28 cellular contexts compared by ENCODE assay signal in the genomic region with DNA sequence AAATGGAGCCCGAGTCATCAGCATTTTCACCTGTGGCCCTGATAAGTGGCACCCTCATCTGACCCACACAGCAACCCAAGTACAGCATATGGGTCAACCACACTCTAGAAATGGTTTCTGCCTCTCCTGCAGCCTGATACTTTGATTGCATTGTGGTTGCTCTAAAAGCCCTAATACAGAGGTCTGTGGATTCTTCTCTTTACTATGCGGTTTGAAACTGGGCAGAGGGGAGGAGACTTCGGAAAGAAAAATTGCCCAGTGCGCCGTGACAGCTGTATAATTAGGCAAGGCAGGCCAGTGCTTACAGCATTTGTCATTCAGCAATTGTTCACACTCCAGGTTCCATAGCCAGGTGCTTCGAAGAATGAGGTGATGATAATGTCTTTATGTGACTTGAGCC.
A peak's percentile ranks its signal among the peaks of the same experiment; 100 is the strongest.
DNase-seq lines count a peak whose midpoint lies in the region; ATAC-seq and TF ChIP-seq lines count a peak whose summit lies in the region.
"Had no signal": no experiment of that assay in that cellular context is flagged by ENCODE, and none has a peak within 500 bp of the region (broad histone marks: within the 10 kb centered on the region; RNA-seq: fewer than 3 reads in every experiment).

No MANE protein-coding gene starts in this region.

- H3K27me3 Mint-ChIP-seq in activated naive CD8-positive, alpha-beta T cell treated with anti-CD3 and anti-CD28 coated beads for 36 hours: no peaks in the 10 kb centered on the region
- H3K27me3 Mint-ChIP-seq: activated naive CD8-positive, alpha-beta T cell; activated T-helper 17 cell treated with anti-CD3 and anti-CD28 coated beads, Interleukin-2, amount 50 U/mL, for 72 hours had no signal

- H3K9me3 ChIP-seq in SJCRH30 (replicated peaks): no peaks in the 10 kb centered on the region
- H3K9me3 ChIP-seq: BE2C, Caco-2, gastrocnemius medialis, stomach, tibial nerve had no signal

- intact Hi-C loops in left cardiac atrium (cut with DNase I): no loop called here

- H3K27ac Mint-ChIP-seq in activated naive CD8-positive, alpha-beta T cell treated with anti-CD3 and anti-CD28 coated beads for 36 hours: no peak overlapping the region
- H3K27ac Mint-ChIP-seq: activated naive CD8-positive, alpha-beta T cell; activated T-helper 17 cell treated with anti-CD3 and anti-CD28 coated beads, Interleukin-2, amount 50 U/mL, for 72 hours; WTC11 had no signal

- H3K36me3 ChIP-seq in SJCRH30: no peaks in the 10 kb centered on the region
- H3K36me3 ChIP-seq: BE2C, brain microvascular endothelial cell, esophagus muscularis mucosa, gastrocnemius medialis, right lobe of liver, stomach, tibial nerve had no signal

- no peaks in the 10 kb centered on the region for H3K4me1 Mint-ChIP-seq in activated naive CD8-positive, alpha-beta T cell treated with anti-CD3 and anti-CD28 coated beads for 36 hours
- H3K4me1 Mint-ChIP-seq: activated T-helper 17 cell treated with anti-CD3 and anti-CD28 coated beads, Interleukin-2, amount 50 U/mL, for 72 hours had no signal

- no peak overlapping the region for H3K4me3 Mint-ChIP-seq in activated naive CD8-positive, alpha-beta T cell treated with anti-CD3 and anti-CD28 coated beads for 36 hours
- H3K4me3 Mint-ChIP-seq: activated naive CD8-positive, alpha-beta T cell; activated T-helper 17 cell treated with anti-CD3 and anti-CD28 coated beads, Interleukin-2, amount 50 U/mL, for 72 hours; WTC11 had no signal

- H3K27ac ChIP-seq in SJCRH30: peak overlapping the region; percentile 36
- H3K27ac ChIP-seq in foreskin keratinocyte: no peak overlapping the region
- H3K27ac ChIP-seq: brain microvascular endothelial cell, esophagus muscularis mucosa, gastrocnemius medialis, parathyroid adenoma, right lobe of liver, SK-N-MC, stomach, tibial nerve had no signal

- no peaks in the 10 kb centered on the region for H3K9me3 Mint-ChIP-seq in activated naive CD8-positive, alpha-beta T cell treated with anti-CD3 and anti-CD28 coated beads for 36 hours

- no peaks in the 10 kb centered on the region for H3K27me3 ChIP-seq in SJCRH30
- no peaks in the 10 kb centered on the region for H3K27me3 ChIP-seq in foreskin keratinocyte
- H3K27me3 ChIP-seq: BE2C, brain microvascular endothelial cell, esophagus muscularis mucosa, gastrocnemius medialis, right lobe of liver, stomach, tibial nerve had no signal

- no peaks in the 10 kb centered on the region for H3K36me3 Mint-ChIP-seq in activated naive CD8-positive, alpha-beta T cell treated with anti-CD3 and anti-CD28 coated beads for 36 hours
- H3K36me3 Mint-ChIP-seq: activated naive CD8-positive, alpha-beta T cell; WTC11 had no signal

- DNase-seq in NCI-H510A treated with DMSO at 0.1 percent for 48 hours (lab: John Stamatoyannopoulos, UW) (peak; percentile 46), NCI-H510A (lab: John Stamatoyannopoulos, UW) (no peak), NCI-H2081 treated with DMSO at 0.1 percent for 48 hours (lab: John Stamatoyannopoulos, UW) (peak; percentile 97), SJCRH30 (peak; percentile 69 to 84), foreskin keratinocyte (no peak), left cardiac atrium (no peak)
- no peak for DNase-seq in activated naive CD8-positive, alpha-beta T cell treated with anti-CD3 and anti-CD28 coated beads for 36 hours
- no peak for DNase-seq in activated naive CD4-positive, alpha-beta T cell treated with Interleukin-2 at 50 U/mL for 16 hours
- DNase-seq: BE2C; brain microvascular endothelial cell; Caco-2; effector memory CD4-positive, alpha-beta T cell; gastrocnemius medialis; H7; hippocampal formation; left ventricle myocardium superior; midbrain; NCI-H2171 treated with DMSO at 0.1 percent for 48 hours; right lobe of liver; RPMI8226; stomach had no signal

- ATAC-seq in foreskin keratinocyte: no peak
- no peak for ATAC-seq in left cardiac atrium
- ATAC-seq: activated T-helper 17 cell treated with anti-CD3 and anti-CD28 coated beads, Interleukin-2, amount 50 U/mL, for 72 hours; gastrocnemius medialis; left ventricle myocardium superior; right lobe of liver; WTC11 had no signal

- peaks cover 36% of the 10 kb centered on the region for H3K4me1 ChIP-seq in SJCRH30
- H3K4me1 ChIP-seq in foreskin keratinocyte: no peaks in the 10 kb centered on the region
- H3K4me1 ChIP-seq: BE2C, Caco-2, parathyroid adenoma, right lobe of liver, stomach, tibial nerve had no signal

- no peak for TF ChIP-seq CTCF in foreskin keratinocyte (conservative IDR thresholded peaks at IDR 0.05)

- no peak overlapping the region for H3K4me3 ChIP-seq in SJCRH30
- H3K4me3 ChIP-seq: esophagus muscularis mucosa, gastrocnemius medialis, right lobe of liver, SK-N-MC, stomach, tibial nerve had no signal

Comparison
In these comparisons a context has a peak if more than half of its experiments do, and no peak if none do; other contexts are left out.
1. DNase-seq: peak in NCI-H510A treated with DMSO at 0.1 percent for 48 hours (single experiment), NCI-H2081 treated with DMSO at 0.1 percent for 48 hours (single experiment) and SJCRH30 (2 of 2); none in NCI-H510A (single experiment), activated naive CD8-positive, alpha-beta T cell treated with anti-CD3 and anti-CD28 coated beads for 36 hours (single experiment), foreskin keratinocyte (0 of 2), activated naive CD4-positive, alpha-beta T cell treated with Interleukin-2 at 50 U/mL for 16 hours (single experiment) and left cardiac atrium (single experiment).